Comparison of ENCODE assay signal across 7 cellular contexts in genomic region chr6:158654960-158655485, GRCh38. TPM values are rescaled to one million over a fixed set of nuclear protein-coding genes. Genes with fewer than 3 reads are reported as not detected.
DNase-seq lines count a peak whose midpoint lies in the region; ATAC-seq and TF ChIP-seq lines count a peak whose summit lies in the region.

No MANE protein-coding gene starts in this region.

- no peak overlapping the region for H3K9ac ChIP-seq in skeletal muscle tissue (ENCODE audit: low read depth in 1 of 3, low read length in 3 of 3)
- H3K9ac ChIP-seq in H9 (ENCODE audit: extremely low read depth, insufficient read length, low read length): no peak overlapping the region

- DNase-seq in HT-29 (ENCODE audit: low spot score): peak; percentile 44
- peak in 1 of 34 experiments; percentile 30 for DNase-seq in T-cell
- DNase-seq in H9: no peak
- no peak for DNase-seq in activated effector memory CD4-positive, alpha-beta T cell treated with anti-CD3 and anti-CD28 coated beads, Interleukin-2, amount 50 U/mL, for 16 hours

- H3K36me3 Mint-ChIP-seq in T-cell (peaks cover 19% of the 10 kb centered on the region), H9 (ENCODE audit: insufficient read depth in 1 of 3, low read depth in 3 of 3) (no peaks in the 10 kb centered on the region)

- no peak overlapping the region for H4K5ac ChIP-seq in H9 (ENCODE audit: insufficient read length, low read depth, low read length)

- CTCF ChIA-PET in T-cell (lab: Charles Lee): interaction anchor here (0.5 to 1.0 kb wide), 2 partner anchors 36 to 202 kb away, joined by 4 read pairs; no protein-coding TSS in a partner anchor

- H3K4me1 ChIP-seq in gastroesophageal sphincter (peaks cover 0 to 23% (median 11%) of the 10 kb centered on the region in 3 donors), skeletal muscle tissue (ENCODE audit: control insufficient read depth in 3 of 3, insufficient read depth in 3 of 3, low read length in 3 of 3) (peaks cover 21 to 24% (median 21%) of the 10 kb centered on the region in 3 donors), H9 (ENCODE audit: insufficient read depth, low read length) (no peaks in the 10 kb centered on the region)

- H3K4ac ChIP-seq in H9 (ENCODE audit: low read depth, low read length): no peak overlapping the region

- H3K79me2 ChIP-seq in H9 (ENCODE audit: insufficient read depth, low read length): no peaks in the 10 kb centered on the region

- H3K23me2 ChIP-seq in H9 (ENCODE audit: insufficient read length, low read depth, low read length, poor library complexity, severe bottlenecking): no peaks in the 10 kb centered on the region

- H4K20me1 ChIP-seq in H9 (ENCODE audit: control insufficient read depth, insufficient read depth, insufficient read length): peaks cover 2% of the 10 kb centered on the region

- no peak overlapping the region for H2BK5ac ChIP-seq in H9 (ENCODE audit: insufficient read length, low read length)

- H3K23ac ChIP-seq in H9 (ENCODE audit: insufficient read length, low read depth, low read length): no peak overlapping the region

- H3K27ac ChIP-seq in gastroesophageal sphincter: peak overlapping the region in 3 of 4 donors; percentile 79 to 88 (median 79)
- peak overlapping the region; percentile 81 for H3K27ac ChIP-seq in skeletal muscle tissue (ENCODE audit: low read depth, low read length)
- H3K27ac ChIP-seq in H9 (ENCODE audit: insufficient read length, low read depth, low read length): no peak overlapping the region

- no peak overlapping the region for H3K18ac ChIP-seq in H9 (ENCODE audit: insufficient read length, low read depth, low read length)

- peaks cover 61 to 75% (median 67%) of the 10 kb centered on the region in 3 donors for H3K4me1 Mint-ChIP-seq in T-cell
- H3K4me1 Mint-ChIP-seq in H9: peaks cover 26 to 28% of the 10 kb centered on the region in 2 experiments

- H4K91ac ChIP-seq in H9 (ENCODE audit: insufficient read length, low read depth, low read length): no peak overlapping the region

- no peak for ATAC-seq in T-cell (replicated peaks in 1 of 4)
- peak; percentile 13 for ATAC-seq in gastroesophageal sphincter
- no peak for ATAC-seq in HG02852 (IDR thresholded peaks at IDR 0.05; ENCODE audit: unreplicated experiment)

- no peak overlapping the region for H3K14ac ChIP-seq in H9 (ENCODE audit: insufficient read depth, low read length)

- H3K4me3 Mint-ChIP-seq in T-cell (peak overlapping the region; percentile 18 to 72 (median 48)), H9 (no peak overlapping the region)

- no peak overlapping the region for H2AK5ac ChIP-seq in H9 (ENCODE audit: insufficient read length, low read length)

- POLR2A ChIA-PET in T-cell (lab: Charles Lee): interaction anchor here (0.5 to 1.8 kb wide), 4 partner anchors 11 to 217 kb away, joined by 3 to 7 read pairs (median 4); partner anchors contain the start of gene DYNLT1 (in 1 of the 2)

- H2BK120ac ChIP-seq in H9 (ENCODE audit: low read depth, low read length, poor library complexity, severe bottlenecking): no peak overlapping the region

- no peak overlapping the region for H3K56ac ChIP-seq in H9 (ENCODE audit: insufficient read length, low read depth, low read length)

- TF ChIP-seq EP300 in gastroesophageal sphincter (IDR thresholded peaks at IDR 0.05): no peak

- WGBS in gastroesophageal sphincter (ENCODE audit: low coverage in 1 of 2), 2 donors: 44 to 59% methylated on average over 10 of the region's 10 CpGs
- WGBS in H9 (ENCODE audit: extremely low coverage, insufficient read length, low lambda C conversion rate): no CpG with 5 or more reads among the region's 10 CpGs

- H3K27me3 Mint-ChIP-seq in T-cell: no peaks in the 10 kb centered on the region
- peaks cover 3% of the 10 kb centered on the region for H3K27me3 Mint-ChIP-seq in H9 (ENCODE audit: low read depth)

- no peak overlapping the region for H3T11ph ChIP-seq in H9 (ENCODE audit: low read length)

- H3K4me3 ChIP-seq in gastroesophageal sphincter (no peak overlapping the region), skeletal muscle tissue (ENCODE audit: low read length in 3 of 3) (peak overlapping the region in 2 of 3 donors; percentile 28 to 46)

- peak in 1 of 4 experiments; percentile 17 for TF ChIP-seq CTCF in gastroesophageal sphincter (IDR thresholded peaks at IDR 0.05)
- TF ChIP-seq CTCF in H9 (conservative IDR thresholded peaks at IDR 0.05): no peak

- no peak overlapping the region for H2BK20ac ChIP-seq in H9 (ENCODE audit: low read depth, low read length, poor library complexity, severe bottlenecking)

- no peak overlapping the region for H2BK15ac ChIP-seq in H9 (ENCODE audit: low read depth, low read length)

- H2AFZ ChIP-seq in H9 (ENCODE audit: low read length): no peak overlapping the region

- no peaks in the 10 kb centered on the region for H3K36me3 ChIP-seq in gastroesophageal sphincter
- H3K36me3 ChIP-seq in skeletal muscle tissue (ENCODE audit: control insufficient read depth in 3 of 3, insufficient read depth in 3 of 3, low read length in 3 of 3): no peaks in the 10 kb centered on the region

- H3K9me3 Mint-ChIP-seq in T-cell (no peaks in the 10 kb centered on the region), H9 (no peaks in the 10 kb centered on the region)

- no peaks in the 10 kb centered on the region for H3K79me1 ChIP-seq in H9 (ENCODE audit: insufficient read depth, low read depth, low read length, poor library complexity, severe bottlenecking)

- H3K27me3 ChIP-seq in gastroesophageal sphincter (no peaks in the 10 kb centered on the region), skeletal muscle tissue (ENCODE audit: control insufficient read depth in 3 of 3, insufficient read depth in 3 of 3, low read length in 3 of 3) (no peaks in the 10 kb centered on the region), H9 (ENCODE audit: insufficient read depth, low read length) (no peaks in the 10 kb centered on the region)

- no peak overlapping the region for H4K8ac ChIP-seq in H9 (replicated peaks; ENCODE audit: insufficient read length, low read depth, low read length)

- H3K27ac Mint-ChIP-seq in T-cell (peak overlapping the region; percentile 97 to 98), H9 (0 out of 7 replicates have a peak overlapping the region, but pooled peaks of 1 of the 3 experiments have one; percentile 5)

- no peak for TF ChIP-seq POLR2A in gastroesophageal sphincter (IDR thresholded peaks at IDR 0.05)

- no peak overlapping the region for H2BK12ac ChIP-seq in H9 (ENCODE audit: insufficient read length, low read depth, low read length)

- no peaks in the 10 kb centered on the region for H3K9me3 ChIP-seq in gastroesophageal sphincter
- H3K9me3 ChIP-seq in skeletal muscle tissue (ENCODE audit: control insufficient read depth in 3 of 3, low read length in 3 of 3): no peaks in the 10 kb centered on the region
- H3K9me3 ChIP-seq in H9 (ENCODE audit: control insufficient read depth, low read depth, low read length): no peaks in the 10 kb centered on the region

- no peak overlapping the region for H3K4me2 ChIP-seq in H9 (ENCODE audit: insufficient read depth, insufficient read length, low read length)

RNA-seq across cellular contexts. Expression of gene SYTL3, which starts 5.2 kb away (rescaled TPM):
- total RNA-seq in HT-29 (2014; rRNA removed; shearing (Covaris generic)): 0.41 and 0.94 TPM in 2 replicates
- total RNA-seq in T-cell: 10 to 100 TPM; 14.4 to 45.6 (median 22.9) TPM
- 1 to 10 TPM; 1.9 to 5.9 (median 4.5) TPM for total RNA-seq in gastroesophageal sphincter
- total RNA-seq in skeletal muscle tissue: 5.7 TPM
- total RNA-seq in H9 (2021): 0.09 and 0.20 TPM in 2 replicates

RNA-seq across cellular contexts. Expression of gene DYNLT1, which starts 10.5 kb away (rescaled TPM):
- total RNA-seq in HT-29 (2014; rRNA removed; shearing (Covaris generic)): 37.5 and 54.7 TPM in 2 replicates
- total RNA-seq in T-cell (100 to 1,000 TPM in 1 of 5 donors, 10 to 100 TPM in 4; 50.8 to 128 (median 59.5) TPM), gastroesophageal sphincter (100 to 1,000 TPM in 3 of 4 donors, 10 to 100 TPM in 1; 83.9 to 125 (median 113) TPM), skeletal muscle tissue (32.4 TPM), H9 (2021) (105 and 117 TPM in 2 replicates)

Comparison
In these comparisons a context has a peak if more than half of its experiments do, and no peak if none do; other contexts are left out.
1. H3K4me3 Mint-ChIP-seq: peak in T-cell (3 of 3); none in H9 (0 of 2).
2. H3K4me3 ChIP-seq: peak in skeletal muscle tissue (2 of 3); none in gastroesophageal sphincter (0 of 2).